In genomic region chr11:93904711-93905110, GRCh38 we compare ENCODE assay signal across 20 cellular contexts. TPM values are rescaled to one million over a fixed set of nuclear protein-coding genes. Genes with fewer than 3 reads are reported as not detected.
A peak's percentile ranks its signal among the peaks of the same experiment; 100 is the strongest.
DNase-seq lines count a peak whose midpoint lies in the region; ATAC-seq and TF ChIP-seq lines count a peak whose summit lies in the region.
"Had no signal": no experiment of that assay in that cellular context is flagged by ENCODE, and none has a peak within 500 bp of the region (broad histone marks: within the 10 kb centered on the region; RNA-seq: fewer than 3 reads in every experiment).

No MANE protein-coding gene starts in this region.

- H3K27me3 ChIP-seq in lower lobe of right lung (ENCODE audit: low read depth): no peaks in the 10 kb centered on the region
- H3K27me3 ChIP-seq: BLaER1 treated with 17β-estradiol and CSF1 and Interleukin-3, amounts not matched to agents 10 nM and 100 nM had no signal

- no peaks in the 10 kb centered on the region for H3K9me3 ChIP-seq in HEK293 (ENCODE audit: control insufficient read depth, insufficient read depth, low read depth, low read length)
- H3K9me3 ChIP-seq in lower lobe of right lung: no peaks in the 10 kb centered on the region
- H3K9me3 ChIP-seq: BLaER1 treated with 17β-estradiol and CSF1 and Interleukin-3, amounts not matched to agents 10 nM and 100 nM; Caco-2 had no signal

- H3K4me3 ChIP-seq in HEK293 (ENCODE audit: low read depth, low read length): no peak overlapping the region
- no peak overlapping the region for H3K4me3 ChIP-seq in lower lobe of right lung
- H3K4me3 ChIP-seq: BLaER1 treated with 17β-estradiol and CSF1 and Interleukin-3, amounts not matched to agents 10 nM and 100 nM; GM12878 had no signal

- DNase-seq in A172 (ENCODE audit: low spot score) (peak; percentile 4), NCI-H69 (lab: John Stamatoyannopoulos, UW) (peak; percentile 95), amniotic epithelial cell (ENCODE audit: low read depth) (peak; percentile 77), lower lobe of right lung (no peak)
- DNase-seq in stimulated activated naive CD8-positive, alpha-beta T cell treated with anti-CD3 and anti-CD28 coated beads, Interleukin-15, Interleukin-2, amounts not matched to agents 100 U/mL and 50 U/mL, for 24 hours: no peak
- DNase-seq: ACHN; CD4-positive, alpha-beta memory T cell; DMS 273 treated with DMSO at 0.1 percent for 48 hours; DMS79 treated with DMSO at 0.1 percent for 48 hours; Karpas-422; NCI-H1436 treated with DMSO at 0.1 percent for 48 hours; NCI-H510A; SIG-M5; T-cell had no signal

- H3K4me1 ChIP-seq in HEK293 (ENCODE audit: control insufficient read depth, insufficient read depth, low read length) (no peaks in the 10 kb centered on the region), lower lobe of right lung (no peaks in the 10 kb centered on the region)
- H3K4me1 ChIP-seq: BLaER1 treated with 17β-estradiol and CSF1 and Interleukin-3, amounts not matched to agents 10 nM and 100 nM had no signal

- CTCF ChIA-PET in HEK293 (lab: Yijun Ruan, JAX): interaction anchor here (0.6 to 5.1 kb wide), 4 partner anchors 9 to 515 kb away, joined by 3 to 32 read pairs (median 8); no protein-coding TSS in a partner anchor

- TF ChIP-seq CTCF in HEK293 (tag by site-specific recombination; IDR thresholded peaks at IDR 0.05) (no peak), lower lobe of right lung (IDR thresholded peaks at IDR 0.05) (no peak)

- POLR2A ChIA-PET in HEK293 (lab: Yijun Ruan, JAX): no interaction called here

- H3K27ac ChIP-seq in HEK293 (ENCODE audit: extremely low read depth, low read depth, low read length) (no peak overlapping the region), lower lobe of right lung (no peak overlapping the region)
- H3K27ac ChIP-seq: BLaER1 treated with 17β-estradiol and CSF1 and Interleukin-3, amounts not matched to agents 10 nM and 100 nM had no signal

- H3K36me3 ChIP-seq in HEK293 (ENCODE audit: control insufficient read depth in 2 of 2, insufficient read depth in 1 of 2, low read length in 2 of 2) (no peaks in the 10 kb centered on the region), lower lobe of right lung (no peaks in the 10 kb centered on the region)
- H3K36me3 ChIP-seq: BLaER1 treated with 17β-estradiol and CSF1 and Interleukin-3, amounts not matched to agents 10 nM and 100 nM had no signal

- ATAC-seq in lower lobe of right lung (no peak), GM18502 (IDR thresholded peaks at IDR 0.05; ENCODE audit: poor library complexity, unreplicated experiment) (no peak)
- ATAC-seq in stimulated activated naive CD8-positive, alpha-beta T cell treated with anti-CD3 and anti-CD28 coated beads, Interleukin-15, Interleukin-2, amounts not matched to agents 100 U/mL and 50 U/mL, for 24 hours: no peak
- ATAC-seq: GM12878, T-cell had no signal

- intact Hi-C loops in lower lobe of right lung (cut with DNase I): no loop called here

TF ChIP-seq in HEK293, 187 proteins besides CTCF, POLR2A, EP300 and RAD21:
- TF ChIP-seq ZNF416 (tag by site-specific recombination; IDR thresholded peaks at IDR 0.05): no peak
- TF ChIP-seq ZBTB49 (tag by site-specific recombination; IDR thresholded peaks at IDR 0.05; ENCODE audit: low read depth): no peak
- peak; percentile 51; the same call in 1 of the 2 replicates for TF ChIP-seq SP7 (tag by site-specific recombination; IDR thresholded peaks at IDR 0.05)
- no peak for TF ChIP-seq ZNF169 (tag by site-specific recombination; IDR thresholded peaks at IDR 0.05)
- peak; percentile 35; the same call in 1 of the 2 replicates for TF ChIP-seq GLIS1 (tag by site-specific recombination; IDR thresholded peaks at IDR 0.05)
- TF ChIP-seq ZNF341 (tag by site-specific recombination; IDR thresholded peaks at IDR 0.05; ENCODE audit: low read depth): no peak
- TF ChIP-seq GLI4 (tag by site-specific recombination; IDR thresholded peaks at IDR 0.05): no peak
- TF ChIP-seq ZNF19 (tag by site-specific recombination; IDR thresholded peaks at IDR 0.05; ENCODE audit: low read depth): no peak
- TF ChIP-seq ZNF292 (tag by site-specific recombination; IDR thresholded peaks at IDR 0.05; ENCODE audit: borderline replicate concordance, low read depth): no peak

RNA-seq across cellular contexts. Expression of gene VSTM5, which starts 54.3 kb away (rescaled TPM):
- total RNA-seq in A172 (2014; rRNA removed; shearing (Covaris generic)): not detected in 2 replicates
- total RNA-seq in lower lobe of right lung: not detected
- total RNA-seq: CD4-positive, alpha-beta memory T cell; GM12878; MCF 10A; T-cell had no signal

Comparison
In these comparisons a context has a peak if more than half of its experiments do, and no peak if none do; other contexts are left out.
1. DNase-seq: peak in A172 (single experiment), NCI-H69 (single experiment) and amniotic epithelial cell (single experiment); none in lower lobe of right lung (single experiment) and stimulated activated naive CD8-positive, alpha-beta T cell treated with anti-CD3 and anti-CD28 coated beads, Interleukin-15, Interleukin-2, amounts not matched to agents 100 U/mL and 50 U/mL, for 24 hours (single experiment).